8 cellular contexts compared by ENCODE assay signal in genomic region chr1:156767101-156767878, GRCh38. TPM values are rescaled to one million over a fixed set of nuclear protein-coding genes. Genes with fewer than 3 reads are reported as not detected.
DNase-seq lines count a peak whose midpoint lies in the region; ATAC-seq and TF ChIP-seq lines count a peak whose summit lies in the region.

Gene PRCC, plus strand, starts transcription at chr1:156767535. Its CDS starts 237 bp downstream, at chr1:156767772.

- peaks cover 23% of the 10 kb centered on the region for H3K4me1 ChIP-seq in Panc1 (ENCODE audit: control insufficient read depth, insufficient read depth, low read length)
- peaks cover 17 to 59% (median 37%) of the 10 kb centered on the region in 3 donors for H3K4me1 ChIP-seq in esophagus squamous epithelium

- in situ Hi-C loops in Panc1 (cut with HindIII; ENCODE audit: low pct_unique_long_range_greater_than_20kb, low sequenced_read_pairs) = no loop called here

- CTCF ChIA-PET in Panc1 (lab: Charles Lee) = interaction anchor here (1.0 kb wide), 1 partner anchor 122 kb away, joined by 3 read pairs; no protein-coding TSS in a partner anchor

- H3K4me3 ChIP-seq in Panc1 (ENCODE audit: low read depth in 2 of 2, low read length in 2 of 2) = peak within 1 kb of the TSS; percentile 98 to 99
- peak within 1 kb of the TSS; percentile 77 to 93 (median 88) for H3K4me3 ChIP-seq in esophagus squamous epithelium

- TF ChIP-seq CTCF in Panc1 (IDR thresholded peaks at IDR 0.05) = no peak
- TF ChIP-seq CTCF in esophagus squamous epithelium (IDR thresholded peaks at IDR 0.05) = no peak

- peak; percentile 99 for DNase-seq in DMS53 treated with DMSO at 0.1 percent for 48 hours (lab: John Stamatoyannopoulos, UW; ENCODE audit: unreplicated experiment)
- DNase-seq in KG1 (lab: John Stamatoyannopoulos, UW) = peak; percentile 91
- peak; percentile 100 for DNase-seq in Panc1 (ENCODE audit: low read depth, low spot score)
- DNase-seq in activated T-cell treated with anti-CD3 and anti-CD28 coated beads, Interleukin-2, amount 50 U/mL, for 48 hours = peak; percentile 96 to 97
- peak; percentile 95 for DNase-seq in esophagus squamous epithelium (lab: John Stamatoyannopoulos, UW)
- peak; percentile 100 for DNase-seq in myocyte (ENCODE audit: low read depth)
- peak; percentile 93 to 98 for DNase-seq in stimulated activated CD8-positive, alpha-beta memory T cell treated with anti-CD3 and anti-CD28 coated beads, Interleukin-7, amount 100 ng/mL, for 48 hours (ENCODE audit: extremely low read depth in 1 of 2, low read depth in 1 of 2)

- peak in 3 of 4 donors; percentile 4 to 56 (median 39) for TF ChIP-seq POLR2A in esophagus squamous epithelium (IDR thresholded peaks at IDR 0.05)

- H3K27me3 ChIP-seq in Panc1 (ENCODE audit: control insufficient read depth, insufficient read depth, low read length) = no peaks in the 10 kb centered on the region
- H3K27me3 ChIP-seq in esophagus squamous epithelium = no peaks in the 10 kb centered on the region

- TSS peak; percentile 74 for BruUV-seq in Panc1 (replicated peaks; lab: Mats Ljungman, UMichigan)

- intact Hi-C loops in Panc1 (cut with micrococcal nuclease; ENCODE audit: unreplicated experiment) = no loop called here
- intact Hi-C loops in esophagus squamous epithelium (cut with DNase I) = no loop called here

- H3K9me3 ChIP-seq in Panc1 (ENCODE audit: control insufficient read depth, insufficient read depth, low read depth, low read length) (no peaks in the 10 kb centered on the region), esophagus squamous epithelium (no peaks in the 10 kb centered on the region)

- peak within 1 kb of the TSS; percentile 99 for H3K27ac ChIP-seq in Panc1 (ENCODE audit: low read length)
- peak within 1 kb of the TSS; percentile 90 to 98 (median 96) for H3K27ac ChIP-seq in esophagus squamous epithelium

- POLR2A ChIA-PET in Panc1 (lab: Charles Lee) = interaction anchor here (0.5 to 1.0 kb wide), 6 partner anchors 9 to 101 kb away, joined by 3 to 6 read pairs (median 3); partner anchors contain the start of gene MRPL24

- peaks cover 10% of the 10 kb centered on the region for H3K36me3 ChIP-seq in Panc1 (ENCODE audit: control insufficient read depth, insufficient read depth, low read length)
- H3K36me3 ChIP-seq in esophagus squamous epithelium = peaks cover 0 to 24% (median 0%) of the 10 kb centered on the region in 3 donors

- ATAC-seq in GM21723 (IDR thresholded peaks at IDR 0.05; ENCODE audit: unreplicated experiment) (peak; percentile 93), Panc1 (peak; percentile 97)

- WGBS in esophagus squamous epithelium, 2 donors = 0 to 1% methylated on average over 17 to 39 of the region's 50 CpGs

RNA-seq across cellular contexts. Expression of gene PRCC, which starts in this region (rescaled TPM):
- total RNA-seq in Panc1 (2021; ENCODE audit: unreplicated experiment) (78.5 TPM), esophagus squamous epithelium (10 to 100 TPM; 35.6 to 42.6 (median 38.3) TPM), myocyte (50.1 and 52.6 TPM in 2 replicates)
- polyA plus RNA-seq in Panc1 (2012; ENCODE audit: insufficient read length) = 61.8 TPM
- polyA plus RNA-seq in myocyte (2012) = 68.2 TPM

Comparison
In these comparisons a context has a peak if more than half of its experiments do, and no peak if none do; other contexts are left out.
1. Peak in every context shown above with its lines: DNase-seq, ATAC-seq, H3K4me3 ChIP-seq and H3K27ac ChIP-seq.